Comparison of ENCODE assay signal across 9 cellular contexts in genomic region chrX:49878128-49878833, GRCh38. TPM values are rescaled to one million over a fixed set of nuclear protein-coding genes. Genes with fewer than 3 reads are reported as not detected.
DNase-seq lines count a peak whose midpoint lies in the region; ATAC-seq and TF ChIP-seq lines count a peak whose summit lies in the region.
"Had no signal": no experiment of that assay in that cellular context is flagged by ENCODE, and none has a peak within 500 bp of the region (broad histone marks: within the 10 kb centered on the region; RNA-seq: fewer than 3 reads in every experiment).

No MANE protein-coding gene starts in this region.

- H3K36me3 Mint-ChIP-seq in T-helper 1 cell treated with Interleukin-12 subunit alpha and Interleukin-12 subunit beta and Interleukin-4 antibody, amounts not matched to agents 30 μg/mL and 1 μg/mL, for 36 hours (ENCODE audit: low read depth) = no peaks in the 10 kb centered on the region

- H3K9me3 ChIP-seq in right lobe of liver = no peaks in the 10 kb centered on the region
- H3K9me3 ChIP-seq in thyroid gland = no peaks in the 10 kb centered on the region

- ATAC-seq in right lobe of liver (no peak), GM18517 (IDR thresholded peaks at IDR 0.05; ENCODE audit: unreplicated experiment) (no peak), HG02970 (IDR thresholded peaks at IDR 0.05; ENCODE audit: low FRiP score, unreplicated experiment) (no peak)

- peaks cover 3% of the 10 kb centered on the region for H3K27me3 Mint-ChIP-seq in T-helper 1 cell treated with Interleukin-12 subunit alpha and Interleukin-12 subunit beta and Interleukin-4 antibody, amounts not matched to agents 30 μg/mL and 1 μg/mL, for 36 hours (ENCODE audit: low read depth)

- TF ChIP-seq POLR2A in right lobe of liver (IDR thresholded peaks at IDR 0.05) (no peak), thyroid gland (IDR thresholded peaks at IDR 0.05) (no peak)

- no peak overlapping the region for H3K27ac ChIP-seq in brain microvascular endothelial cell
- peak overlapping the region; percentile 34 to 54 (median 37) for H3K27ac ChIP-seq in right lobe of liver
- H3K27ac ChIP-seq in thyroid gland = peak overlapping the region; percentile 72 to 78 (median 77)

- H3K27ac Mint-ChIP-seq in T-helper 1 cell treated with Interleukin-12 subunit alpha and Interleukin-12 subunit beta and Interleukin-4 antibody, amounts not matched to agents 30 μg/mL and 1 μg/mL, for 36 hours = no peak overlapping the region

- peak overlapping the region; percentile 70 for H3K4me3 Mint-ChIP-seq in T-helper 1 cell treated with Interleukin-12 subunit alpha and Interleukin-12 subunit beta and Interleukin-4 antibody, amounts not matched to agents 30 μg/mL and 1 μg/mL, for 36 hours

- peaks cover 14% of the 10 kb centered on the region for H3K4me1 Mint-ChIP-seq in T-helper 1 cell treated with Interleukin-12 subunit alpha and Interleukin-12 subunit beta and Interleukin-4 antibody, amounts not matched to agents 30 μg/mL and 1 μg/mL, for 36 hours (ENCODE audit: low read depth)

- H3K27me3 ChIP-seq in brain microvascular endothelial cell (replicated peaks) = no peaks in the 10 kb centered on the region
- no peaks in the 10 kb centered on the region for H3K27me3 ChIP-seq in right lobe of liver
- no peaks in the 10 kb centered on the region for H3K27me3 ChIP-seq in thyroid gland

- in situ Hi-C loops in brain microvascular endothelial cell (cut with HindIII; ENCODE audit: low pct_ligation_motif_present, low sequenced_read_pairs) = no loop called here

- intact Hi-C loops in right lobe of liver (cut with DNase I) (no loop called here), thyroid gland (cut with DNase I) (no loop called here)

- no peak for TF ChIP-seq CTCF in brain microvascular endothelial cell (IDR thresholded peaks at IDR 0.05; ENCODE audit: low read depth, low read length, missing control alignments)
- TF ChIP-seq CTCF in right lobe of liver (IDR thresholded peaks at IDR 0.05) = no peak
- no peak for TF ChIP-seq CTCF in thyroid gland (IDR thresholded peaks at IDR 0.05)

- no peaks in the 10 kb centered on the region for H3K9me3 Mint-ChIP-seq in T-helper 1 cell treated with Interleukin-12 subunit alpha and Interleukin-12 subunit beta and Interleukin-4 antibody, amounts not matched to agents 30 μg/mL and 1 μg/mL, for 36 hours

- DNase-seq in T-helper 1 cell (no peak), brain microvascular endothelial cell (no peak), right lobe of liver (no peak), thyroid gland (peak; percentile 1 to 8), activated gamma-delta T cell treated with Interleukin-2 at 50 U/mL for 16 hours (no peak)

- H3K4me1 ChIP-seq in right lobe of liver = peaks cover 0 to 13% (median 0%) of the 10 kb centered on the region in 4 donors
- peaks cover 0 to 5% of the 10 kb centered on the region in 2 donors for H3K4me1 ChIP-seq in thyroid gland

- no peaks in the 10 kb centered on the region for H3K36me3 ChIP-seq in brain microvascular endothelial cell (replicated peaks)
- no peaks in the 10 kb centered on the region for H3K36me3 ChIP-seq in right lobe of liver
- H3K36me3 ChIP-seq in thyroid gland = no peaks in the 10 kb centered on the region

- H3K4me3 ChIP-seq in brain microvascular endothelial cell (ENCODE audit: low read depth, low read length) = peak overlapping the region; percentile 61
- H3K4me3 ChIP-seq in right lobe of liver = peak overlapping the region; percentile 42 to 64 (median 55)
- H3K4me3 ChIP-seq in thyroid gland (replicated peaks in 1 of 3) = peak overlapping the region in 2 of 3 donors; percentile 27 to 46

- 80% methylated on average over 1 of the region's 28 CpGs for WGBS in right lobe of liver (ENCODE audit: insufficient coverage, low coverage, low lambda C conversion rate, missing lambda C conversion rate)
- WGBS in thyroid gland, 2 donors = 45 to 48% methylated on average over 3 to 5 of the region's 28 CpGs

RNA-seq across cellular contexts. Expression of gene USP27X, which starts 1.0 kb away (rescaled TPM):
- 1 to 10 TPM in 4 of 6 experiments, under 1 TPM in 2; 0.68 to 1.5 (median 1.2) TPM for total RNA-seq in right lobe of liver
- 1 to 10 TPM; 2.3 to 4.6 (median 2.8) TPM for total RNA-seq in thyroid gland

RNA-seq across cellular contexts. Expression of gene CLCN5, which starts 44.1 kb away (rescaled TPM):
- 10 to 100 TPM in 5 of 6 experiments, 1 to 10 TPM in 1; 9.7 to 26.5 (median 14.0) TPM for total RNA-seq in right lobe of liver
- total RNA-seq in thyroid gland = 10 to 100 TPM in 2 of 4 donors, 1 to 10 TPM in 2; 7.3 to 12.6 (median 10.1) TPM

RNA-seq across cellular contexts. Expression of gene PAGE4, which starts 49.2 kb away (rescaled TPM):
- total RNA-seq in right lobe of liver (under 1 TPM in 1 of 6 experiments, not detected in 5; 0.98 TPM), thyroid gland (not detected)
- total RNA-seq: renal cortical epithelial cell had no signal

Comparison
In these comparisons a context has a peak if more than half of its experiments do, and no peak if none do; other contexts are left out.
1. DNase-seq: peak in thyroid gland (2 of 2); none in T-helper 1 cell (0 of 5), brain microvascular endothelial cell (single experiment), right lobe of liver (0 of 3) and activated gamma-delta T cell treated with Interleukin-2 at 50 U/mL for 16 hours (single experiment).
2. Peak in every context shown above with its lines, with median percentiles within 50 percentile points of each other: H3K4me3 ChIP-seq.